10 cellular contexts compared by ENCODE assay signal in genomic region chr2:236663267-236663666, GRCh38.
DNase-seq lines count a peak whose midpoint lies in the region; ATAC-seq and TF ChIP-seq lines count a peak whose summit lies in the region.
"Had no signal": no experiment of that assay in that cellular context is flagged by ENCODE, and none has a peak within 500 bp of the region (broad histone marks: within the 10 kb centered on the region; RNA-seq: fewer than 3 reads in every experiment).

No MANE protein-coding gene starts in this region.

- H3K27ac ChIP-seq in left lung (no peak overlapping the region), skin epidermis (peak overlapping the region in 14 of 21 experiments; percentile 26 to 86 (median 64)), RWPE1 (no peak overlapping the region)

- peak; percentile 16 for DNase-seq in G401 (ENCODE audit: low spot score)
- peak; percentile 38 for DNase-seq in dedifferentiated amniotic fluid mesenchymal stem cell (ENCODE audit: extremely low spot score)
- peak in 1 of 2 donors; percentile 55 for DNase-seq in left lung
- no peak for DNase-seq in NCI-H1436 treated with DMSO at 0.1 percent for 48 hours (lab: John Stamatoyannopoulos, UW)
- no peak for DNase-seq in RWPE1 (ENCODE audit: low spot score)
- DNase-seq: NCI-H2029, nucleus accumbens had no signal

- H3K4me3 ChIP-seq in left lung: no peak overlapping the region
- H3K4me3 ChIP-seq in skin epidermis: no peak overlapping the region

- H3K36me3 ChIP-seq in left lung: no peaks in the 10 kb centered on the region

- peaks cover 0 to 10% of the 10 kb centered on the region in 2 donors for H3K9me3 ChIP-seq in left lung

- H3K27me3 ChIP-seq in left lung: peaks cover 0 to 14% of the 10 kb centered on the region in 2 donors

- POLR2A ChIA-PET in RWPE1 (lab: Yijun Ruan, JAX; ENCODE audit: low non-redundant PET): no interaction called here

- no peaks in the 10 kb centered on the region for H3K4me1 ChIP-seq in left lung

- intact Hi-C loops in left lung (cut with DNase I): no loop called here

- CTCF ChIA-PET in RWPE1 (lab: Yijun Ruan, JAX): no interaction called here

- in situ Hi-C loops in G401 (cut with HindIII; ENCODE audit: low sequenced_read_pairs): no loop called here

- ATAC-seq in left lung (peak; percentile 28), HG03097 (IDR thresholded peaks at IDR 0.05; ENCODE audit: low FRiP score, unreplicated experiment) (no peak), HG02759 (IDR thresholded peaks at IDR 0.05; ENCODE audit: unreplicated experiment) (no peak)

- no peak for TF ChIP-seq CTCF in left lung (IDR thresholded peaks at IDR 0.05)
- TF ChIP-seq CTCF in RWPE1 (conservative IDR thresholded peaks at IDR 0.05; ENCODE audit: low read depth): no peak

Comparison
In these comparisons a context has a peak if more than half of its experiments do, and no peak if none do; other contexts are left out.
1. DNase-seq: peak in G401 (single experiment) and dedifferentiated amniotic fluid mesenchymal stem cell (single experiment); none in NCI-H1436 treated with DMSO at 0.1 percent for 48 hours (single experiment) and RWPE1 (single experiment).
2. H3K27ac ChIP-seq: peak in skin epidermis (14 of 21); none in left lung (0 of 2) and RWPE1 (single experiment).